Comparison of ENCODE assay signal across 22 cellular contexts in the genomic region with DNA sequence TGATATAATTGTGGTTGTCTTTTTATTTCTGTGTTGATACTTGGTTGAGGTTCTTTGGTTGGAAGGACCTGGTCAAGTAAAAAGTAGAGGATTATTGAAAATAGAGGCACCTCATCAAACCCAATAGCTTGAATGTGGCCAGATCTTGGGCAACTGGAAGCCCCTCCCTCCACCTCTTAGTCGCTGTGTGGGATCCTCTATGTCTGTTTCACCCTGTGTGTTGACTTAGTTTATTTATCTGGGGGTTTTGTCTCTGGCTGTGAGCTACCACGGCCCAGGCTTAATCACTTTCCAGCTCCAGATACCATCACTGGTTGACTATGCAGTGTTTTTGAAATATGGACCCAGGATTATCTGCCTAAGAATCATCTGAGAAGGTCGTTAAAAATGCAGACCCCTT.
"Had no signal": no experiment of that assay in that cellular context is flagged by ENCODE, and none has a peak within 500 bp of the region (broad histone marks: within the 10 kb centered on the region; RNA-seq: fewer than 3 reads in every experiment).

No MANE protein-coding gene starts in this region.

- H3K27ac ChIP-seq: SJSA1, SK-N-MC had no signal

- H3K4me3 ChIP-seq: SJSA1, SK-N-MC had no signal

- H3K9me3 Mint-ChIP-seq: IgD-negative memory B cell had no signal

- FAIRE-seq: HepG2, RCC 7860 had no signal

- ATAC-seq: HepG2 had no signal

- H3K27me3 Mint-ChIP-seq: IgD-negative memory B cell had no signal

- H3K9me3 ChIP-seq: SJSA1 had no signal

- H3K27me3 ChIP-seq: SJSA1 had no signal

- DNase-seq: KBM-7, MV-4-11, NCI-H1048, NCI-H1105, NCI-H1417, NCI-H1436 treated with DMSO at 0.1 percent for 48 hours, NCI-H1694, NCI-H187 treated with DMSO at 0.1 percent for 48 hours, NCI-H2029 treated with DMSO at 0.1 percent for 48 hours, NCI-H2171 treated with DMSO at 0.1 percent for 48 hours, NCI-H345, NCI-H524 treated with DMSO at 0.1 percent for 48 hours, NCI-H69, NCI-H774, Right ventricle myocardium superior, RPMI8226, SIG-M5 had no signal

- H3K4me3 Mint-ChIP-seq: IgD-negative memory B cell had no signal
